In the genomic region with DNA sequence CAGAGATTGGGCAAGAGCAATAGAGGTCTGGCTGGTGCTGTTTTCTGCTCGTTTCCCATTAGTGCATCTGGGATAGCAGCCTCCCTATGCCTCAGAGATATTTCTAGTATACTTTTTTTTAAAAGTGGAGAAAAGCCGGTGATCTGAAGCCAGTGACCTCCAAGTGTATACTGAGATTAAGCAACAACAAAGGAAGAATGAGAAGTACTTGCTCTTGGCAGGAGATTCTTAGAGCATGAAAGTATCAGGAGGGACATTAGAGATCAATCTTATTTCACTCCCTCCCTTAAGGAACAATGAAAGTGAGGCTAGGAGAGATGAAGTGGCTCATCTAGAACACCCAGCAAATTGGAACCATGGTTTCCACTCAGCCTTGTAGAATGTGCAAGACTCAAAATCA, we compare ENCODE assay signal across 31 cellular contexts.
"Had no signal": no experiment of that assay in that cellular context is flagged by ENCODE, and none has a peak within 500 bp of the region (broad histone marks: within the 10 kb centered on the region; RNA-seq: fewer than 3 reads in every experiment).

No MANE protein-coding gene starts in this region.

- H3K4me3 Mint-ChIP-seq: activated B cell treated with CpG ODN at 0.5 μM for 24 hours; activated CD8-positive, alpha-beta T cell treated with anti-CD3 and anti-CD28 coated beads for 36 hours; activated naive CD8-positive, alpha-beta T cell; activated T-cell treated with anti-CD3 and anti-CD28 coated beads, Interleukin-2, amount 50 U/mL, for 4 hours; activated T-helper 17 cell treated with anti-CD3 and anti-CD28 coated beads, Interleukin-2, amount 50 U/mL, for 72 hours; effector memory CD8-positive, alpha-beta T cell; T-helper 17 cell; T-helper 2 cell treated with Interferon-gamma antibody and Interleukin-4, amounts not matched to agents 5 μg/mL and 100 μg/mL, for 36 hours had no signal

- H3K27ac Mint-ChIP-seq: activated B cell treated with CpG ODN at 0.5 μM for 24 hours; activated CD8-positive, alpha-beta T cell treated with anti-CD3 and anti-CD28 coated beads for 36 hours; activated naive CD8-positive, alpha-beta T cell; activated T-helper 17 cell treated with anti-CD3 and anti-CD28 coated beads, Interleukin-2, amount 50 U/mL, for 72 hours; effector memory CD8-positive, alpha-beta T cell; T-helper 17 cell; T-helper 2 cell treated with Interferon-gamma antibody and Interleukin-4, amounts not matched to agents 5 μg/mL and 100 μg/mL, for 36 hours had no signal

- H3K4me1 Mint-ChIP-seq: activated B cell treated with CpG ODN at 0.5 μM for 24 hours; activated T-helper 17 cell treated with anti-CD3 and anti-CD28 coated beads, Interleukin-2, amount 50 U/mL, for 72 hours; T-helper 17 cell had no signal

- ATAC-seq: activated CD4-positive, CD25-positive, alpha-beta regulatory T cell treated with anti-CD3 and anti-CD28 coated beads, Interleukin-2, amount 50 U/mL, for 24 hours; activated CD8-positive, alpha-beta T cell treated with anti-CD3 and anti-CD28 coated beads for 36 hours; activated T-cell treated with anti-CD3 and anti-CD28 coated beads, Interleukin-2, amount 50 U/mL, for 4 hours; activated T-helper 17 cell treated with anti-CD3 and anti-CD28 coated beads, Interleukin-2, amount 50 U/mL, for 72 hours; body of pancreas; effector memory CD8-positive, alpha-beta T cell; gastroesophageal sphincter; heart right ventricle; T-helper 17 cell had no signal

- FAIRE-seq: colon had no signal

- H3K27ac ChIP-seq: body of pancreas, gastroesophageal sphincter, heart right ventricle, WERI-Rb-1 had no signal

- H3K36me3 Mint-ChIP-seq: activated naive CD8-positive, alpha-beta T cell had no signal

- H3K27me3 ChIP-seq: body of pancreas, esophagus squamous epithelium had no signal

- H3K4me1 ChIP-seq: body of pancreas, gastroesophageal sphincter, heart right ventricle had no signal

- DNase-seq: activated B cell treated with CpG ODN at 0.5 μM for 24 hours; activated CD4-positive, alpha-beta T cell treated with anti-CD3 and anti-CD28 coated beads for 48 hours; activated CD4-positive, alpha-beta T cell treated with anti-CD3 and anti-CD28 coated beads, Interleukin-2, amount 50 U/mL, for 1 hour; activated CD4-positive, alpha-beta T cell treated with anti-CD3 and anti-CD28 coated beads, Interleukin-2, amount 50 U/mL, for 48 hours; activated CD8-positive, alpha-beta memory T cell treated with anti-CD3 and anti-CD28 coated beads for 24 hours; activated CD8-positive, alpha-beta T cell treated with anti-CD3 and anti-CD28 coated beads for 36 hours; activated effector memory CD4-positive, alpha-beta T cell treated with Interleukin-2 at 50 U/mL for 16 hours; activated gamma-delta T cell treated with Interleukin-2 at 50 U/mL for 16 hours; activated naive CD4-positive, alpha-beta T cell treated with anti-CD3 and anti-CD28 coated beads, Interleukin-2, amount 50 U/mL, for 16 hours; activated naive CD4-positive, alpha-beta T cell treated with Interleukin-2 at 50 U/mL for 16 hours; activated T-cell treated with anti-CD3 and anti-CD28 coated beads, Interleukin-2, amount 50 U/mL, for 4 hours; amniotic stem cell; anterior cingulate cortex; body of pancreas; caudate nucleus; cortex of kidney; dermis blood vessel endothelial cell; effector CD4-positive, alpha-beta T cell; effector memory CD8-positive, alpha-beta T cell; esophagus squamous epithelium; foreskin melanocyte; heart right ventricle; T-helper 17 cell; T1000; WERI-Rb-1 had no signal

- H3K4me3 ChIP-seq: body of pancreas, esophagus squamous epithelium, gastroesophageal sphincter, heart right ventricle had no signal

- H3K36me3 ChIP-seq: esophagus squamous epithelium, gastroesophageal sphincter, heart right ventricle, WERI-Rb-1 had no signal

- H3K9me3 ChIP-seq: body of pancreas, esophagus squamous epithelium, gastroesophageal sphincter, heart right ventricle had no signal

- H3K9me3 Mint-ChIP-seq: activated B cell treated with CpG ODN at 0.5 μM for 24 hours; activated CD8-positive, alpha-beta T cell treated with anti-CD3 and anti-CD28 coated beads for 36 hours; activated T-cell treated with anti-CD3 and anti-CD28 coated beads, Interleukin-2, amount 50 U/mL, for 4 hours; activated T-helper 17 cell treated with anti-CD3 and anti-CD28 coated beads, Interleukin-2, amount 50 U/mL, for 72 hours; effector memory CD8-positive, alpha-beta T cell; T-helper 2 cell treated with Interferon-gamma antibody and Interleukin-4, amounts not matched to agents 5 μg/mL and 100 μg/mL, for 36 hours had no signal

- H3K27me3 Mint-ChIP-seq: activated B cell treated with CpG ODN at 0.5 μM for 24 hours; activated CD8-positive, alpha-beta T cell treated with anti-CD3 and anti-CD28 coated beads for 36 hours; activated naive CD8-positive, alpha-beta T cell; activated T-helper 17 cell treated with anti-CD3 and anti-CD28 coated beads, Interleukin-2, amount 50 U/mL, for 72 hours; effector memory CD8-positive, alpha-beta T cell; T-helper 17 cell had no signal
